ENCODE assay signal across 15 cellular contexts in genomic region chr4:41814565-41814964, GRCh38.
DNase-seq lines count a peak whose midpoint lies in the region; ATAC-seq, FAIRE-seq and TF ChIP-seq lines count a peak whose summit lies in the region.
"Had no signal": no experiment of that assay in that cellular context is flagged by ENCODE, and none has a peak within 500 bp of the region (broad histone marks: within the 10 kb centered on the region; RNA-seq: fewer than 3 reads in every experiment).

No MANE protein-coding gene starts in this region.

- H4K5ac ChIP-seq in H1 (ENCODE audit: insufficient read length, low read depth, low read length), result no peak overlapping the region

- intact Hi-C loops in HepG2 (cut with micrococcal nuclease; ENCODE audit: unreplicated experiment), result loop anchor here (5.0 kb wide), 1 partner anchor 122 kb away; no protein-coding TSS in a partner anchor

- H2AFZ ChIP-seq in H1 (ENCODE audit: low read length) (peak overlapping the region; percentile 95; the same call in 1 of the 2 replicates), HepG2 (ENCODE audit: low read length) (no peak overlapping the region)
- H2AFZ ChIP-seq: parathyroid adenoma had no signal

- H4K8ac ChIP-seq in H1 (ENCODE audit: extremely low read depth, insufficient read depth, low read length), result no peak overlapping the region

- H3K36me3 ChIP-seq in H1 (ENCODE audit: control insufficient read depth in 2 of 4, insufficient read depth in 4 of 4, low read length in 3 of 4), result no peaks in the 10 kb centered on the region
- H3K36me3 ChIP-seq in HepG2 (replicated peaks in 1 of 2; ENCODE audit: control insufficient read depth in 1 of 2, insufficient read depth in 2 of 2, low read length in 2 of 2), result no peaks in the 10 kb centered on the region

- TF ChIP-seq POLR2A in H1 (IDR thresholded peaks at IDR 0.05; ENCODE audit: control extremely low read depth in 1 of 2, low read depth in 2 of 2, low read length in 2 of 2) (no peak), HepG2 (IDR thresholded peaks at IDR 0.05; ENCODE audit: insufficient read depth in 1 of 2, low read depth in 2 of 2, low read length in 2 of 2) (no peak)

- TF ChIP-seq RAD21 in H1 (IDR thresholded peaks at IDR 0.05 in 1 of 2, conservative IDR thresholded peaks at IDR 0.05 in 1 of 2; ENCODE audit: low read depth in 2 of 2, low read length in 2 of 2) (peak; percentile 73 to 75), HepG2 (CRISPR knock-in tag; IDR thresholded peaks at IDR 0.05) (no peak)

- no peaks in the 10 kb centered on the region; the same call in 1 of the 2 replicates for H3K23me2 ChIP-seq in H1 (ENCODE audit: low read depth, low read length)

- no peaks in the 10 kb centered on the region for H3K4me1 ChIP-seq in H1 (replicated peaks in 1 of 4; ENCODE audit: control insufficient read depth in 3 of 4, insufficient read depth in 4 of 4, low read length in 3 of 4)
- H3K4me1 ChIP-seq in HepG2 (ENCODE audit: insufficient read depth, low read length), result no peaks in the 10 kb centered on the region
- H3K4me1 ChIP-seq: parathyroid adenoma had no signal

- no peak overlapping the region for H3K14ac ChIP-seq in H1 (ENCODE audit: insufficient read length)

- H4K20me1 ChIP-seq in H1 (replicated peaks in 1 of 2; ENCODE audit: control insufficient read depth in 1 of 2, insufficient read depth in 2 of 2, low read length in 2 of 2) (no peaks in the 10 kb centered on the region), HepG2 (ENCODE audit: insufficient read depth, low read length) (no peaks in the 10 kb centered on the region)

- H3K4me2 ChIP-seq in H1 (ENCODE audit: insufficient read depth in 1 of 2, low read depth in 2 of 2, low read length in 2 of 2) (no peak overlapping the region), HepG2 (ENCODE audit: low read depth, low read length) (no peak overlapping the region)

- peak; percentile 61 to 78 (median 68) for TF ChIP-seq CTCF in H1 (IDR thresholded peaks at IDR 0.05; ENCODE audit: control extremely low read depth in 1 of 3, insufficient read depth in 1 of 3, low read depth in 1 of 3, low read length in 3 of 3)
- TF ChIP-seq CTCF in HepG2 (CRISPR knock-in tag; IDR thresholded peaks at IDR 0.05), result peak; percentile 34

- no TSS peak for BruUV-seq in HepG2 (replicated peaks; lab: Mats Ljungman, UMichigan)

- peak; percentile 81 for ATAC-seq in HepG2
- no peak for ATAC-seq in HG02884 (IDR thresholded peaks at IDR 0.05; ENCODE audit: unreplicated experiment)
- no peak for ATAC-seq in GM19324 (IDR thresholded peaks at IDR 0.05; ENCODE audit: low FRiP score, unreplicated experiment)

- H3K23ac ChIP-seq in H1 (ENCODE audit: insufficient read length), result no peak overlapping the region

- no peak overlapping the region for H2BK120ac ChIP-seq in H1 (replicated peaks; ENCODE audit: low read depth, low read length)

- no peak overlapping the region for H2AK5ac ChIP-seq in H1 (ENCODE audit: low read depth, low read length)

- in situ Hi-C loops in HepG2 (cut with HindIII; ENCODE audit: extremely low pct_ligation_motif_present, low pct_unique_long_range_greater_than_20kb), result no loop called here

- H3K79me1 ChIP-seq in H1 (ENCODE audit: low read depth, low read length), result no peaks in the 10 kb centered on the region

- H3K27ac ChIP-seq in H1 (ENCODE audit: low read depth, low read length) (no peak overlapping the region), HepG2 (ENCODE audit: extremely low read length, insufficient read depth, low read length) (no peak overlapping the region)
- H3K27ac ChIP-seq: parathyroid adenoma had no signal

- WGBS in H1 (ENCODE audit: extremely low coverage in 1 of 2, insufficient coverage in 1 of 2, insufficient read length in 1 of 2, insufficient replicate concordance in 2 of 2, low coverage in 1 of 2, low lambda C conversion rate in 2 of 2, missing lambda C conversion rate in 1 of 2), 2 experiments, result 65% methylated on average over 10 of the region's 10 CpGs; no CpG with 5 or more reads in 1 of the 2 experiments
- 2% methylated on average over 10 of the region's 10 CpGs for WGBS in HepG2 (ENCODE audit: low lambda C conversion rate)

- H4K91ac ChIP-seq in H1 (replicated peaks; ENCODE audit: insufficient read length, low read length), result no peak overlapping the region

- no peak overlapping the region for H3K4ac ChIP-seq in H1 (replicated peaks; ENCODE audit: insufficient read length, low read depth, low read length)

- FAIRE-seq in H1 (lab: Jason Lieb, UNC), result peak; percentile 84
- peak; percentile 46 for FAIRE-seq in HepG2 (lab: Jason Lieb, UNC)
- FAIRE-seq: GM18507 had no signal

- no peak overlapping the region for H2BK15ac ChIP-seq in H1 (ENCODE audit: low read length)

- H2BK5ac ChIP-seq in H1 (ENCODE audit: low read depth, low read length), result no peak overlapping the region

- CTCF ChIA-PET in H1 (lab: Charles Lee; ENCODE audit: partially characterized antibody), result interaction anchor here (0.6 to 4.5 kb wide), 25 partner anchors 8 to 428 kb away, joined by 3 to 25 read pairs (median 5); no protein-coding TSS in a partner anchor
- CTCF ChIA-PET in HepG2 (lab: Yijun Ruan, JAX; ENCODE audit: low intra/inter-chr PET ratio, low total read pairs), result no interaction called here

- H3K9ac ChIP-seq in H1 (replicated peaks in 1 of 4; ENCODE audit: extremely low read depth in 1 of 4, low read depth in 3 of 4, low read length in 3 of 4) (no peak overlapping the region), HepG2 (ENCODE audit: insufficient read depth, low read depth, low read length) (no peak overlapping the region)
- H3K9ac ChIP-seq: parathyroid adenoma had no signal

- H2BK12ac ChIP-seq in H1 (ENCODE audit: low read depth, low read length), result no peak overlapping the region

- no peaks in the 10 kb centered on the region for H3K27me3 ChIP-seq in H1 (replicated peaks in 1 of 4; ENCODE audit: control insufficient read depth in 3 of 4, extremely low read depth in 1 of 4, insufficient read depth in 3 of 4, low read length in 3 of 4)
- no peaks in the 10 kb centered on the region; a peak in 1 of 5 replicates for H3K27me3 ChIP-seq in HepG2 (ENCODE audit: control insufficient read depth in 1 of 2, insufficient read depth in 2 of 2, low read length in 2 of 2)

- TF ChIP-seq EP300 in H1 (IDR thresholded peaks at IDR 0.05; ENCODE audit: borderline replicate concordance in 1 of 2, low read depth in 2 of 2, low read length in 2 of 2) (no peak), HepG2 (IDR thresholded peaks at IDR 0.05; ENCODE audit: low read depth in 2 of 2, low read length in 2 of 2) (no peak), HepG2 (CRISPR knock-in tag; IDR thresholded peaks at IDR 0.05; ENCODE audit: borderline replicate concordance) (no peak)

- H3K9me3 ChIP-seq in H1 (ENCODE audit: insufficient read depth in 2 of 2, low read depth in 1 of 2, low read length in 1 of 2), result no peaks in the 10 kb centered on the region
- H3K9me3 ChIP-seq in HepG2 (ENCODE audit: low read length), result no peaks in the 10 kb centered on the region

- no peaks in the 10 kb centered on the region for H3K79me2 ChIP-seq in H1 (ENCODE audit: control insufficient read depth in 1 of 2, insufficient read depth in 2 of 2, low read length in 2 of 2)
- no peaks in the 10 kb centered on the region for H3K79me2 ChIP-seq in HepG2 (ENCODE audit: insufficient read depth, low read length)
- H3K79me2 ChIP-seq: parathyroid adenoma had no signal

- H3K4me3 ChIP-seq in H1 (ENCODE audit: extremely low read depth in 1 of 4, insufficient read depth in 2 of 4, low read depth in 3 of 4, low read length in 4 of 4) (no peak overlapping the region), HepG2 (replicated peaks in 1 of 3; ENCODE audit: insufficient read depth in 1 of 3, low read depth in 2 of 3, low read length in 3 of 3) (no peak overlapping the region)

- H3K56ac ChIP-seq in H1 (replicated peaks; ENCODE audit: insufficient read length, low read depth, low read length), result no peak overlapping the region

- H3K18ac ChIP-seq in H1 (ENCODE audit: extremely low read depth, low read length), result no peak overlapping the region

- no peak overlapping the region for H2BK20ac ChIP-seq in H1 (ENCODE audit: low read length)

- POLR2A ChIA-PET in H1 (lab: Charles Lee; ENCODE audit: partially characterized antibody), result no interaction called here
- POLR2A ChIA-PET in HepG2 (lab: Yijun Ruan, JAX), result no interaction called here

- DNase-seq in AG08395 (ENCODE audit: low spot score) (peak; percentile 25), LHCN-M2 (ENCODE audit: low read depth) (peak; percentile 45), H1 (ENCODE audit: low read depth in 1 of 2, low spot score in 2 of 2) (peak in 1 of 2 experiments; percentile 58), HepG2 (ENCODE audit: low spot score) (no peak)
- DNase-seq in activated T-cell treated with anti-CD3 and anti-CD28 coated beads, Interleukin-2, amount 50 U/mL, for 1 hour, result no peak
- no peak for DNase-seq in activated effector memory CD4-positive, alpha-beta T cell treated with anti-CD3 and anti-CD28 coated beads, Interleukin-2, amount 50 U/mL, for 16 hours
- DNase-seq: activated CD4-positive, alpha-beta memory T cell treated with anti-CD3 and anti-CD28 coated beads for 36 hours; anterior cingulate cortex; CD8-positive, alpha-beta memory T cell; GOT3; NCI-H2081 treated with DMSO at 0.1 percent for 48 hours had no signal

TF ChIP-seq in H1, 55 proteins besides CTCF, POLR2A, EP300 and RAD21:
- TF ChIP-seq GTF2F1 (IDR thresholded peaks at IDR 0.05; ENCODE audit: borderline replicate concordance, low read depth, low read length) (no peak), EZH2 (IDR thresholded peaks at IDR 0.05; ENCODE audit: low read depth, low read length, severe bottlenecking) (peak; percentile 29)

TF ChIP-seq in HepG2, 621 proteins besides CTCF, POLR2A, EP300 and RAD21 (continues in another document):
- 0 out of 2 replicates have a peak, but pooled peaks have one; percentile 9 for TF ChIP-seq STAG1 (CRISPR knock-in tag; IDR thresholded peaks at IDR 0.05)
- TF ChIP-seq SMC3 (IDR thresholded peaks at IDR 0.05; ENCODE audit: low read length), result 0 out of 2 replicates have a peak, but pooled peaks have one; percentile 22
- no peak for TF ChIP-seq ZNF572 (CRISPR knock-in tag; IDR thresholded peaks at IDR 0.05)
- no peak for TF ChIP-seq ZFP36 (IDR thresholded peaks at IDR 0.05; ENCODE audit: borderline replicate concordance, low read depth, low read length, partially characterized antibody)
- no peak for TF ChIP-seq PRMT3 (CRISPR knock-in tag; IDR thresholded peaks at IDR 0.05; ENCODE audit: borderline replicate concordance, low read depth)
- no peak for TF ChIP-seq IRF1 (CRISPR knock-in tag; IDR thresholded peaks at IDR 0.05; ENCODE audit: low read depth)

Comparison
In these comparisons a context has a peak if more than half of its experiments do, and no peak if none do; other contexts are left out.
1. DNase-seq: peak in AG08395 (single experiment) and LHCN-M2 (single experiment); none in HepG2 (single experiment), activated T-cell treated with anti-CD3 and anti-CD28 coated beads, Interleukin-2, amount 50 U/mL, for 1 hour (single experiment) and activated effector memory CD4-positive, alpha-beta T cell treated with anti-CD3 and anti-CD28 coated beads, Interleukin-2, amount 50 U/mL, for 16 hours (single experiment).